Comparison of ENCODE assay signal across 8 cellular contexts in genomic region chr13:19862511-19863313, GRCh38. TPM values are rescaled to one million over a fixed set of nuclear protein-coding genes. Genes with fewer than 3 reads are reported as not detected.
A peak's percentile ranks its signal among the peaks of the same experiment; 100 is the strongest.
DNase-seq lines count a peak whose midpoint lies in the region; ATAC-seq, FAIRE-seq and TF ChIP-seq lines count a peak whose summit lies in the region.

No MANE protein-coding gene starts in this region.

- H3K27ac Mint-ChIP-seq in IgD-negative memory B cell = peak overlapping the region; percentile 82 to 96 (median 88)

- H3K9me3 ChIP-seq in A549 = no peaks in the 10 kb centered on the region
- H3K9me3 ChIP-seq in left lung = no peaks in the 10 kb centered on the region

- H3K4me1 ChIP-seq in A549 (peaks cover 23% of the 10 kb centered on the region), left lung (peaks cover 8 to 33% of the 10 kb centered on the region in 2 donors)

- H3K9me3 Mint-ChIP-seq in IgD-negative memory B cell = no peaks in the 10 kb centered on the region

- peak overlapping the region; percentile 94 for H3K4me2 ChIP-seq in A549

- POLR2A ChIA-PET in A549 (lab: Yijun Ruan, JAX) = interaction anchor here (1.0 to 3.9 kb wide), 6 partner anchors 10 to 260 kb away, joined by 3 to 30 read pairs (median 6); partner anchors contain the start of genes MPHOSPH8 and PSPC1

- no peak for TF ChIP-seq POLR2A in A549 (IDR thresholded peaks at IDR 0.05; ENCODE audit: low read length)

- DNase-seq in A549 (ENCODE audit: low read depth in 1 of 2, low spot score in 1 of 2) (peak in 1 of 2 experiments; percentile 27), cerebellum (ENCODE audit: low spot score) (peak; percentile 29), left lung (peak in 1 of 2 donors; percentile 52), NCI-H1048 (lab: John Stamatoyannopoulos, UW) (no peak)
- DNase-seq in activated CD4-positive, alpha-beta T cell treated with anti-CD3 and anti-CD28 coated beads for 1 hour = peak; percentile 28
- DNase-seq in stimulated activated CD4-positive, alpha-beta T cell treated with anti-CD3 and anti-CD28 coated beads, Interleukin-2, amount 100 ng/mL, for 4 hours (ENCODE audit: low read depth) = peak; percentile 15

- peak overlapping the region; percentile 86 to 96 (median 92) for H3K4me3 Mint-ChIP-seq in IgD-negative memory B cell

- TF ChIP-seq RAD21 in A549 (conservative IDR thresholded peaks at IDR 0.05 in 1 of 2, IDR thresholded peaks at IDR 0.05 in 1 of 2) = no peak

- CTCF ChIA-PET in A549 (lab: Yijun Ruan, JAX) = interaction anchor here (1.4 to 2.2 kb wide), 4 partner anchors 13 to 23 kb away, joined by 3 to 7 read pairs (median 6); no protein-coding TSS in a partner anchor

- WGBS in A549 (ENCODE audit: missing lambda C conversion rate) = under 1% methylated on average over 12 of the region's 65 CpGs

- no peak for TF ChIP-seq CTCF in A549 (IDR thresholded peaks at IDR 0.05)
- no peak for TF ChIP-seq CTCF in left lung (IDR thresholded peaks at IDR 0.05)

- TF ChIP-seq EP300 in A549 (IDR thresholded peaks at IDR 0.05) = no peak

- H3K36me3 Mint-ChIP-seq in IgD-negative memory B cell = peaks cover 2% of the 10 kb centered on the region

- no peaks in the 10 kb centered on the region for H3K27me3 Mint-ChIP-seq in IgD-negative memory B cell

- peak overlapping the region; percentile 91 to 97 for H3K27ac ChIP-seq in A549
- H3K27ac ChIP-seq in left lung = peak overlapping the region; percentile 97 to 100

- ATAC-seq in A549 (peak in 1 of 2 experiments; percentile 3; a peak in 3 of 6 replicates), GM18519 (IDR thresholded peaks at IDR 0.05; ENCODE audit: low FRiP score, unreplicated experiment) (peak; percentile 1), left lung (peak; percentile 2)

- H3K36me3 ChIP-seq in left lung = peaks cover 0 to 13% of the 10 kb centered on the region in 2 donors

- H3K4me1 Mint-ChIP-seq in IgD-negative memory B cell = peaks cover 19 to 21% (median 20%) of the 10 kb centered on the region in 3 donors

- H3K4me3 ChIP-seq in A549 (peak overlapping the region; percentile 67), left lung (peak overlapping the region; percentile 75 to 95)

- intact Hi-C loops in left lung (cut with DNase I) = no loop called here

- no peak for FAIRE-seq in A549 (lab: Jason Lieb, UNC)

- H3K27me3 ChIP-seq in left lung = no peaks in the 10 kb centered on the region

TF ChIP-seq in A549, 52 proteins besides CTCF, POLR2A, EP300 and RAD21:
- TF ChIP-seq HEYL (CRISPR knock-in tag; IDR thresholded peaks at IDR 0.05) = no peak
- peak; percentile 10; the same call in 1 of the 2 replicates for TF ChIP-seq PHF8 (IDR thresholded peaks at IDR 0.05; ENCODE audit: borderline replicate concordance, low read depth)
- peak; percentile 40; the same call in 1 of the 2 replicates for TF ChIP-seq E2F6 (IDR thresholded peaks at IDR 0.05; ENCODE audit: borderline replicate concordance, low read depth)
- no peak for TF ChIP-seq RARB (CRISPR knock-in tag; IDR thresholded peaks at IDR 0.05)
- TF ChIP-seq JUN (IDR thresholded peaks at IDR 0.05) = no peak
- TF ChIP-seq MYC (IDR thresholded peaks at IDR 0.05; ENCODE audit: borderline replicate concordance, low read length) = no peak
- TF ChIP-seq SREBF2 (IDR thresholded peaks at IDR 0.05) = no peak
- no peak for TF ChIP-seq TP53 (CRISPR knock-in tag; IDR thresholded peaks at IDR 0.05)
- no peak for TF ChIP-seq HOXB5 (CRISPR knock-in tag; IDR thresholded peaks at IDR 0.05)
- no peak for TF ChIP-seq CEBPB (IDR thresholded peaks at IDR 0.05)
- no peak for TF ChIP-seq KDM1A (IDR thresholded peaks at IDR 0.05; ENCODE audit: low read depth)
- no peak for TF ChIP-seq USF2 (IDR thresholded peaks at IDR 0.05)
- no peak for TF ChIP-seq EHMT2 (IDR thresholded peaks at IDR 0.05; ENCODE audit: low read depth)
- TF ChIP-seq RFX5 (IDR thresholded peaks at IDR 0.05) = no peak
- no peak for TF ChIP-seq FOXS1 (CRISPR knock-in tag; IDR thresholded peaks at IDR 0.05)
- TF ChIP-seq REST (IDR thresholded peaks at IDR 0.05) = no peak
- TF ChIP-seq BHLHE40 (IDR thresholded peaks at IDR 0.05; ENCODE audit: low read depth, low read length) = no peak
- TF ChIP-seq ZNF302 (CRISPR knock-in tag; IDR thresholded peaks at IDR 0.05) = no peak
- no peak for TF ChIP-seq HMGXB4 (CRISPR knock-in tag; IDR thresholded peaks at IDR 0.05; ENCODE audit: borderline replicate concordance)
- TF ChIP-seq RNF2 (IDR thresholded peaks at IDR 0.05; ENCODE audit: borderline replicate concordance, low read depth) = no peak
- no peak for TF ChIP-seq HDAC2 (IDR thresholded peaks at IDR 0.05)
- TF ChIP-seq ESRRA (IDR thresholded peaks at IDR 0.05; ENCODE audit: borderline replicate concordance, low read length) = no peak
- no peak for TF ChIP-seq FOSB (CRISPR knock-in tag; IDR thresholded peaks at IDR 0.05)
- TF ChIP-seq POLR2AphosphoS2 (conservative IDR thresholded peaks at IDR 0.05; ENCODE audit: low read length) = no peak
- no peak for TF ChIP-seq HOXB13 (CRISPR knock-in tag; IDR thresholded peaks at IDR 0.05; ENCODE audit: low read depth)
- TF ChIP-seq MAX (IDR thresholded peaks at IDR 0.05) = peak; percentile 27; the same call in 1 of the 2 replicates

RNA-seq across cellular contexts. Expression of gene ZMYM5, which starts 0.7 kb away (rescaled TPM):
- polyA plus RNA-seq in A549 (2011; rRNA removed) = 10.0 and 14.3 TPM in 2 replicates
- polyA plus RNA-seq in A549 (2012; cell fraction: cytosol; rRNA removed) = 2.0 and 2.1 TPM in 2 replicates
- 0.84 and 1.8 TPM in 2 replicates for polyA plus RNA-seq in A549 (2012; cell fraction: nucleus; rRNA removed)
- polyA plus RNA-seq in A549 (2017; fragmentation: RNase III; extraction: RNeasy Plus Mini Kit Qiagen cat#74134 plus additional on column Dnase treatment) = 5.3 to 6.2 TPM (median 6.1 TPM) in 3 replicates
- 2.1 and 3.6 TPM in 2 replicates for polyA minus RNA-seq in A549 (2011; rRNA and poly(A)+ RNA removed)
- polyA plus RNA-seq in IgD-negative memory B cell = 31.7 TPM
- total RNA-seq in cerebellum = 32.8 TPM
- 10 to 100 TPM; 10.1 to 12.1 TPM for total RNA-seq in left lung
